In the genomic region with DNA sequence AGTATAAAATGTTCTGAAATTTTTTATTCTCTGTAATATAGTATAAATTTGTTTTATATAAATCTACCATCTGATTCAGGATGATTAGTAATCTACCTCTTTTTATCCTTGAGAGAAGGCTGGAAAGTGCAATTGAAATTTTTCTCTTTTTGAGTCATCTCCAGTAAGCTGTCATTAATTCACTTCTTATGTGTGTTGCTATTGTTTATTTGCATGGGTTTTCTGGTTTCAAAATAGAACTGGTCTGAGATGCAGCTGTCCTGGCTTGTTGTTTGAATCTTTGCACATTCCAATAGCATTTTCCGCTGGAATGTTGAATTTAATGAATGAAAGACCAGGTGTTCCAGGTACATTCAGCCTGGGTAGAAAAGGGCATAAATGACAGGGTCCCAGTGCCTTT, we compare ENCODE assay signal across 17 cellular contexts.
"Had no signal": no experiment of that assay in that cellular context is flagged by ENCODE, and none has a peak within 500 bp of the region (broad histone marks: within the 10 kb centered on the region; RNA-seq: fewer than 3 reads in every experiment).

No MANE protein-coding gene starts in this region.

- H3K4me3 ChIP-seq: body of pancreas, colonic mucosa, esophagus squamous epithelium, lower lobe of right lung, thoracic aorta had no signal

- H3K27ac ChIP-seq: body of pancreas, colonic mucosa, esophagus squamous epithelium, lower lobe of right lung, thoracic aorta had no signal

- H3K4me1 ChIP-seq: body of pancreas, colonic mucosa, esophagus squamous epithelium, lower lobe of right lung had no signal

- H3K9me3 ChIP-seq: body of pancreas, colonic mucosa, esophagus squamous epithelium, lower lobe of right lung, thoracic aorta had no signal

- DNase-seq: activated CD4-positive, alpha-beta T cell treated with anti-CD3 and anti-CD28 coated beads, Interleukin-2, amount 10 ng/mL, durations not matched to agents 24 days and 14 days; activated CD8-positive, alpha-beta memory T cell treated with anti-CD3 and anti-CD28 coated beads, Interleukin-2, amount 50 U/mL, for 4 hours; activated CD8-positive, alpha-beta T cell treated with anti-CD3 and anti-CD28 coated beads, Interleukin-2, amount 10 ng/mL, durations not matched to agents 7 days and 5 days; activated gamma-delta T cell treated with Interleukin-2 at 50 U/mL for 16 hours; activated T-cell treated with anti-CD3 and anti-CD28 coated beads, Interleukin-2, amount 50 U/mL, for 48 hours; amniotic stem cell; body of pancreas; central memory CD4-positive, alpha-beta T cell; colonic mucosa; esophagus squamous epithelium; foreskin fibroblast; left colon; lower lobe of right lung had no signal

- H3K27me3 ChIP-seq: body of pancreas, colonic mucosa, esophagus squamous epithelium had no signal

- ATAC-seq: activated CD8-positive, alpha-beta T cell treated with anti-CD3 and anti-CD28 coated beads, Interleukin-2, amount 10 ng/mL, durations not matched to agents 7 days and 5 days; body of pancreas; left colon; lower lobe of right lung; sciatic nerve; stimulated activated effector memory CD8-positive, alpha-beta T cell treated with anti-CD3 and anti-CD28 coated beads, Interleukin-12 subunit alpha, Interleukin-12 subunit beta, amount 100 ng/mL, for 72 hours; WTC11 had no signal

- H3K36me3 ChIP-seq: colonic mucosa, esophagus squamous epithelium, lower lobe of right lung, thoracic aorta had no signal
